Comparison of ENCODE assay signal across 12 cellular contexts in genomic region chr12:104741497-104742367, GRCh38.
A peak's percentile ranks its signal among the peaks of the same experiment; 100 is the strongest.
DNase-seq lines count a peak whose midpoint lies in the region; ATAC-seq and TF ChIP-seq lines count a peak whose summit lies in the region.
"Had no signal": no experiment of that assay in that cellular context is flagged by ENCODE, and none has a peak within 500 bp of the region (broad histone marks: within the 10 kb centered on the region; RNA-seq: fewer than 3 reads in every experiment).

No MANE protein-coding gene starts in this region.

- no peak overlapping the region for H3K4me3 Mint-ChIP-seq in CD4-positive, alpha-beta T cell
- no peak overlapping the region for H3K4me3 Mint-ChIP-seq in dendritic cell treated with granulocyte-macrophage colony-stimulating factor and Interleukin-4, amounts not matched to agents 40 ng/mL and 50 ng/mL, for 4 days
- H3K4me3 Mint-ChIP-seq in CD4-positive, alpha-beta memory T cell = peak overlapping the region in 2 of 8 donors; percentile 80

- TF ChIP-seq CTCF in CD4-positive, alpha-beta T cell (IDR thresholded peaks at IDR 0.05) = no peak

- no peak for ATAC-seq in CD4-positive, alpha-beta T cell (ENCODE audit: poor library complexity)

- no peaks in the 10 kb centered on the region for H3K9me3 ChIP-seq in CD4-positive, alpha-beta T cell (ENCODE audit: control insufficient read depth, low read length)
- no peaks in the 10 kb centered on the region for H3K9me3 ChIP-seq in CD4-positive, alpha-beta memory T cell (ENCODE audit: control insufficient read depth in 1 of 2, low read length in 2 of 2)

- peaks cover 60% of the 10 kb centered on the region for H3K4me1 ChIP-seq in CD4-positive, alpha-beta memory T cell (ENCODE audit: insufficient read depth, low read length)

- H3K27me3 Mint-ChIP-seq in CD4-positive, alpha-beta T cell = no peaks in the 10 kb centered on the region
- no peaks in the 10 kb centered on the region for H3K27me3 Mint-ChIP-seq in dendritic cell treated with granulocyte-macrophage colony-stimulating factor and Interleukin-4, amounts not matched to agents 40 ng/mL and 50 ng/mL, for 4 days
- H3K27me3 Mint-ChIP-seq in CD4-positive, alpha-beta memory T cell = no peaks in the 10 kb centered on the region

- H3K27me3 ChIP-seq in CD4-positive, alpha-beta T cell (ENCODE audit: control insufficient read depth, insufficient read depth, low read length) = no peaks in the 10 kb centered on the region
- no peaks in the 10 kb centered on the region for H3K27me3 ChIP-seq in CD4-positive, alpha-beta memory T cell (ENCODE audit: insufficient read depth, low read length)

- H3K4me3 ChIP-seq in CD4-positive, alpha-beta memory T cell (ENCODE audit: low read length in 2 of 2) = no peak overlapping the region
- H3K4me3 ChIP-seq: lung, PC-9 had no signal

- peaks cover 75% of the 10 kb centered on the region for H3K4me1 Mint-ChIP-seq in CD4-positive, alpha-beta T cell (ENCODE audit: low read depth)
- peaks cover 92% of the 10 kb centered on the region for H3K4me1 Mint-ChIP-seq in dendritic cell treated with granulocyte-macrophage colony-stimulating factor and Interleukin-4, amounts not matched to agents 40 ng/mL and 50 ng/mL, for 4 days (ENCODE audit: low read depth)
- H3K4me1 Mint-ChIP-seq in CD4-positive, alpha-beta memory T cell = peaks cover 68 to 87% (median 76%) of the 10 kb centered on the region in 4 donors

- no peak for DNase-seq in CD4-positive, alpha-beta T cell
- DNase-seq in NCI-H446 (lab: John Stamatoyannopoulos, UW) (peak; percentile 73 to 76), renal cortical epithelial cell (ENCODE audit: low read depth) (peak; percentile 45)
- no peak for DNase-seq in CD4-positive, alpha-beta memory T cell
- no peak for DNase-seq in stimulated activated CD4-positive, alpha-beta T cell treated with anti-CD3 and anti-CD28 coated beads, Interleukin-12 subunit alpha, Interleukin-12 subunit beta, amount 100 ng/mL, for 4 hours
- DNase-seq in stimulated activated CD4-positive, alpha-beta T cell treated with anti-CD3 and anti-CD28 coated beads, Interleukin-4, amount 100 ng/mL, for 1 hour = no peak
- DNase-seq: activated CD4-positive, CD25-positive, alpha-beta regulatory T cell treated with anti-CD3 and anti-CD28 coated beads, Interleukin-2, amount 50 U/mL, for 72 hours; NCI-H1417 treated with DMSO at 0.1 percent for 48 hours; NCI-H226 had no signal

- intact Hi-C loops in CD4-positive, alpha-beta T cell (cut with DNase I, micrococcal nuclease) = no loop called here
- intact Hi-C loops in dendritic cell treated with granulocyte-macrophage colony-stimulating factor and Interleukin-4, amounts not matched to agents 40 ng/mL and 50 ng/mL, for 4 days (cut with micrococcal nuclease) = no loop called here
- intact Hi-C loops in CD4-positive, alpha-beta memory T cell (cut with micrococcal nuclease) = no loop called here

- H3K36me3 Mint-ChIP-seq in CD4-positive, alpha-beta T cell (ENCODE audit: low read depth) = no peaks in the 10 kb centered on the region
- peaks cover 29% of the 10 kb centered on the region for H3K36me3 Mint-ChIP-seq in dendritic cell treated with granulocyte-macrophage colony-stimulating factor and Interleukin-4, amounts not matched to agents 40 ng/mL and 50 ng/mL, for 4 days (ENCODE audit: low read depth)
- H3K36me3 Mint-ChIP-seq in CD4-positive, alpha-beta memory T cell = peaks cover 0 to 8% of the 10 kb centered on the region in 2 donors

- peak overlapping the region; percentile 71 for H3K27ac Mint-ChIP-seq in CD4-positive, alpha-beta T cell
- H3K27ac Mint-ChIP-seq in dendritic cell treated with granulocyte-macrophage colony-stimulating factor and Interleukin-4, amounts not matched to agents 40 ng/mL and 50 ng/mL, for 4 days = peak overlapping the region; percentile 85
- peak overlapping the region in 3 of 7 donors; percentile 79 to 88 (median 86) for H3K27ac Mint-ChIP-seq in CD4-positive, alpha-beta memory T cell

- H3K9me3 Mint-ChIP-seq in CD4-positive, alpha-beta T cell = no peaks in the 10 kb centered on the region
- H3K9me3 Mint-ChIP-seq in dendritic cell treated with granulocyte-macrophage colony-stimulating factor and Interleukin-4, amounts not matched to agents 40 ng/mL and 50 ng/mL, for 4 days = no peaks in the 10 kb centered on the region
- H3K9me3 Mint-ChIP-seq in CD4-positive, alpha-beta memory T cell = peaks cover 0 to 2% (median 0%) of the 10 kb centered on the region in 8 donors

- H3K27ac ChIP-seq in CD4-positive, alpha-beta T cell (ENCODE audit: low read depth, low read length) = no peak overlapping the region
- no peak overlapping the region for H3K27ac ChIP-seq in CD4-positive, alpha-beta memory T cell (ENCODE audit: low read depth, low read length)
- H3K27ac ChIP-seq: PC-9 had no signal

- POLR2A ChIA-PET in CD4-positive, alpha-beta T cell (lab: Charles Lee) = no interaction called here
- POLR2A ChIA-PET in CD4-positive, alpha-beta memory T cell (lab: Charles Lee; ENCODE audit: partially characterized antibody) = interaction anchor here (0.8 kb wide), 1 partner anchor 9 kb away, joined by 3 read pairs; no protein-coding TSS in a partner anchor

- CTCF ChIA-PET in CD4-positive, alpha-beta T cell (lab: Charles Lee) = interaction anchor here (0.6 kb wide), 1 partner anchor 105 kb away, joined by 3 read pairs; no protein-coding TSS in a partner anchor
- CTCF ChIA-PET in CD4-positive, alpha-beta memory T cell (lab: Charles Lee; ENCODE audit: partially characterized antibody) = interaction anchor here (1.2 kb wide), 1 partner anchor 11 kb away, joined by 4 read pairs; no protein-coding TSS in a partner anchor

- no peaks in the 10 kb centered on the region for H3K36me3 ChIP-seq in CD4-positive, alpha-beta memory T cell (ENCODE audit: insufficient read depth, low read length)

Comparison
In these comparisons a context has a peak if more than half of its experiments do, and no peak if none do; other contexts are left out.
1. DNase-seq: peak in NCI-H446 (2 of 2) and renal cortical epithelial cell (single experiment); none in CD4-positive, alpha-beta T cell (0 of 10), CD4-positive, alpha-beta memory T cell (0 of 5), stimulated activated CD4-positive, alpha-beta T cell treated with anti-CD3 and anti-CD28 coated beads, Interleukin-12 subunit alpha, Interleukin-12 subunit beta, amount 100 ng/mL, for 4 hours (single experiment) and stimulated activated CD4-positive, alpha-beta T cell treated with anti-CD3 and anti-CD28 coated beads, Interleukin-4, amount 100 ng/mL, for 1 hour (single experiment).